Comparison of ENCODE assay signal across 19 cellular contexts in genomic region chr4:8317474-8317873, GRCh38. TPM values are rescaled to one million over a fixed set of nuclear protein-coding genes. Genes with fewer than 3 reads are reported as not detected.
A peak's percentile ranks its signal among the peaks of the same experiment; 100 is the strongest.
DNase-seq lines count a peak whose midpoint lies in the region; ATAC-seq, FAIRE-seq and TF ChIP-seq lines count a peak whose summit lies in the region.
"Had no signal": no experiment of that assay in that cellular context is flagged by ENCODE, and none has a peak within 500 bp of the region (broad histone marks: within the 10 kb centered on the region; RNA-seq: fewer than 3 reads in every experiment).

No MANE protein-coding gene starts in this region.

- H3K36me3 Mint-ChIP-seq in astrocyte (ENCODE audit: low read depth, unreplicated experiment) (peaks cover 2% of the 10 kb centered on the region), osteocyte (ENCODE audit: unreplicated experiment) (no peaks in the 10 kb centered on the region), Caco-2 (ENCODE audit: insufficient read depth, unreplicated experiment) (peaks cover 5% of the 10 kb centered on the region)

- H3K4me1 Mint-ChIP-seq in astrocyte (ENCODE audit: low read depth, unreplicated experiment) (peaks cover 24% of the 10 kb centered on the region), osteocyte (ENCODE audit: unreplicated experiment) (peaks cover 17% of the 10 kb centered on the region), Caco-2 (ENCODE audit: low read depth, unreplicated experiment) (peaks cover 14% of the 10 kb centered on the region)

- H4K20me1 ChIP-seq in astrocyte (ENCODE audit: insufficient read depth, low read length) = no peaks in the 10 kb centered on the region

- H3K9me3 Mint-ChIP-seq in astrocyte (ENCODE audit: unreplicated experiment) (no peaks in the 10 kb centered on the region), osteocyte (ENCODE audit: unreplicated experiment) (peaks cover 16% of the 10 kb centered on the region), Caco-2 (ENCODE audit: unreplicated experiment) (no peaks in the 10 kb centered on the region)

- H3K4me1 ChIP-seq in astrocyte (ENCODE audit: insufficient read depth, low read length) = peaks cover 15% of the 10 kb centered on the region
- peaks cover 12% of the 10 kb centered on the region for H3K4me1 ChIP-seq in Caco-2

- H3K27ac ChIP-seq in astrocyte (ENCODE audit: low read depth, low read length) = no peak overlapping the region
- H3K27ac ChIP-seq: GM23248 had no signal

- no peaks in the 10 kb centered on the region for H3K36me3 ChIP-seq in astrocyte (ENCODE audit: insufficient read depth, low read length)
- no peaks in the 10 kb centered on the region for H3K36me3 ChIP-seq in Caco-2 (ENCODE audit: control insufficient read depth, insufficient read depth, low read length)
- H3K36me3 ChIP-seq: MG63 had no signal

- H3K4me2 ChIP-seq in astrocyte (ENCODE audit: low read length) = no peak overlapping the region

- H3K9ac ChIP-seq in astrocyte (ENCODE audit: low read length) = no peak overlapping the region
- H3K9ac ChIP-seq: GM23248 had no signal

- no peaks in the 10 kb centered on the region for H3K79me2 ChIP-seq in astrocyte (ENCODE audit: insufficient read depth, low read length)

- no TSS peak for BruUV-seq in Caco-2 (replicated peaks; lab: Mats Ljungman, UMichigan)

- peaks cover 2% of the 10 kb centered on the region for H3K27me3 ChIP-seq in astrocyte (ENCODE audit: insufficient read depth, low read length)
- H3K27me3 ChIP-seq in Caco-2 (replicated peaks; ENCODE audit: control insufficient read depth, insufficient read depth, low read length) = no peaks in the 10 kb centered on the region
- H3K27me3 ChIP-seq: MG63 had no signal

- H3K4me3 ChIP-seq in astrocyte (ENCODE audit: insufficient read depth, low read depth, low read length) (no peak overlapping the region), Caco-2 (ENCODE audit: low read depth, low read length) (no peak overlapping the region)
- H3K4me3 ChIP-seq: GM23248, K562, MG63 had no signal

- no peak for FAIRE-seq in astrocyte (lab: Jason Lieb, UNC)
- FAIRE-seq: A204.1, K562 had no signal

- peaks cover 3% of the 10 kb centered on the region for H3K27me3 Mint-ChIP-seq in astrocyte (ENCODE audit: low read depth, unreplicated experiment)
- peaks cover 17% of the 10 kb centered on the region for H3K27me3 Mint-ChIP-seq in osteocyte (ENCODE audit: unreplicated experiment)
- no peaks in the 10 kb centered on the region for H3K27me3 Mint-ChIP-seq in Caco-2 (ENCODE audit: insufficient read depth, unreplicated experiment)

- no peak overlapping the region for H2AFZ ChIP-seq in astrocyte (ENCODE audit: low read depth, low read length)
- H2AFZ ChIP-seq: GM23248 had no signal

- DNase-seq in cardiac septum (ENCODE audit: low spot score) (peak; percentile 63), Right ventricle myocardium superior (no peak), astrocyte (ENCODE audit: low read depth) (no peak), osteocyte (ENCODE audit: extremely low spot score, unreplicated experiment) (peak; percentile 57), Caco-2 (no peak)
- no peak for DNase-seq in stimulated activated CD8-positive, alpha-beta memory T cell treated with anti-CD3 and anti-CD28 coated beads, Interleukin-4, amount 100 ng/mL, for 48 hours
- DNase-seq: GM23248, HFFc6, MG63, NCI-H1417, NCI-H187, NCI-H446, NCI-H526 treated with DMSO at 0.1 percent for 48 hours had no signal

- no peak overlapping the region for H3K4me3 Mint-ChIP-seq in astrocyte (ENCODE audit: unreplicated experiment)
- H3K4me3 Mint-ChIP-seq in osteocyte (ENCODE audit: unreplicated experiment) = no peak overlapping the region
- H3K4me3 Mint-ChIP-seq in Caco-2 (ENCODE audit: unreplicated experiment) = no peak overlapping the region
- H3K4me3 Mint-ChIP-seq: H9, HFFc6 had no signal

- CTCF ChIA-PET in Caco-2 (lab: Charles Lee) = no interaction called here

- TF ChIP-seq CTCF in astrocyte (IDR thresholded peaks at IDR 0.05; ENCODE audit: insufficient read depth, low read depth, low read length) (no peak), osteocyte (IDR thresholded peaks at IDR 0.05) (no peak), Caco-2 (IDR thresholded peaks at IDR 0.05; ENCODE audit: insufficient read depth in 1 of 2, low read depth in 1 of 2, low read length in 1 of 2, severe bottlenecking in 1 of 2, unreplicated experiment in 1 of 2) (no peak)

- peaks cover under 1% of the 10 kb centered on the region for H3K9me3 ChIP-seq in astrocyte (ENCODE audit: insufficient read depth, low read depth, low read length)
- no peaks in the 10 kb centered on the region for H3K9me3 ChIP-seq in Caco-2

- ATAC-seq in Right ventricle myocardium superior (ENCODE audit: poor library complexity) = no peak
- ATAC-seq in HG03097 (IDR thresholded peaks at IDR 0.05; ENCODE audit: low FRiP score, unreplicated experiment) = no peak
- ATAC-seq: K562, Right ventricle myocardium inferior had no signal

- intact Hi-C loops in cardiac septum (cut with DNase I) = no loop called here
- intact Hi-C loops in Right ventricle myocardium superior (cut with DNase I) = loop anchor here (5.0 kb wide), 1 partner anchor 85 kb away; no protein-coding TSS in a partner anchor
- intact Hi-C loops in Caco-2 (cut with micrococcal nuclease; ENCODE audit: unreplicated experiment) = no loop called here

- peak overlapping the region; percentile 28 for H3K27ac Mint-ChIP-seq in astrocyte (ENCODE audit: unreplicated experiment)
- no peak overlapping the region for H3K27ac Mint-ChIP-seq in osteocyte (ENCODE audit: unreplicated experiment)
- H3K27ac Mint-ChIP-seq in Caco-2 (ENCODE audit: unreplicated experiment) = no peak overlapping the region
- H3K27ac Mint-ChIP-seq: H9, HFFc6 had no signal

- POLR2A ChIA-PET in Caco-2 (lab: Charles Lee) = no interaction called here

RNA-seq across cellular contexts. Expression of gene HTRA3, which starts 47.9 kb away (rescaled TPM):
- 50.8 TPM for total RNA-seq in cardiac septum
- 123 TPM for total RNA-seq in Right ventricle myocardium superior
- total RNA-seq in astrocyte = 35.2 and 60.5 TPM in 2 replicates
- total RNA-seq in osteocyte = 0.16 and 0.37 TPM in 2 replicates
- total RNA-seq in Caco-2 (2022) = 0.63 and 0.66 TPM in 2 replicates
- total RNA-seq: K562, SK-MEL-5 had no signal

Comparison
In these comparisons a context has a peak if more than half of its experiments do, and no peak if none do; other contexts are left out.
1. DNase-seq: peak in cardiac septum (single experiment) and osteocyte (single experiment); none in Right ventricle myocardium superior (single experiment), astrocyte (single experiment), stimulated activated CD8-positive, alpha-beta memory T cell treated with anti-CD3 and anti-CD28 coated beads, Interleukin-4, amount 100 ng/mL, for 48 hours (single experiment) and Caco-2 (0 of 2).
2. RNA of gene HTRA3, which starts 47.9 kb away (total RNA-seq): 123 TPM in Right ventricle myocardium superior (single experiment), 50.8 TPM in cardiac septum (single experiment) and 35.2 to 60.5 TPM in astrocyte; 0.63 to 0.66 TPM in Caco-2 and 0.16 to 0.37 TPM in osteocyte; every median in the first group is over 10 times any median in the second.